Comparison of ENCODE assay signal across 9 cellular contexts in the genomic region with DNA sequence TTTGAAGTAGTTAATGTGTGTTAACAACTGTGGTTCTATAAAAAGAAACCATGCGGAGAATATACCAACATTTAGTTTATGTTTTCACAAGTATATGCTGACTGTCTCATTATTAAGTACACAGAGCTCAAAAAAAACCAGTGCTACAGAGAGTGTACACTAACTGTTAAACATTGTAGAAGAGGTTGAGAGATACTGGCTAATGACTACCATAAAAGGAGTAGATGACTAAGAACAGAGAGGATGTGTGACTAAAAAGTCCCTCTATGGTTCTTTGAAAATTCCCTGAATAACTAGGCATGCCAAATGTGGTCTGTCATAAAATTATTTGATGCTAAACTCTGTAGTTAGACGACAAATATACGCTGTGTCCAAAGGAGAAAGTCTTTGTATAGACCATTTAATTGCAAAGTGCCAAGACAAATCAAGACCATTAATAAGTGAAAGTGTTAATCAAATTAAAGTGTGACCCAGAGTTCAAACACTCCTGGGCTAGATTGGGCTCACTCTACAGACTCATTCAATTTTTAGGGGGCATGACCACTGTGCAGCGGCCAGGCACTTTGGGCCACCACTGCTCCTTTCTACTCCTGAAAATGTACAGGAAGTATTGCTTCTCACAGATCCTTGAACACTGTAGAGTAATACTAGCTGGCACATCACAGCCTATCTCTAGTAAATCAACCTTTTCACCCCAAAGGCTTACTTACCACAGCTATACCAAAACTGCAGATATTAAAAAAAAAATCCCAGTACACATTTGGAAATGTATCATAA. TPM values are rescaled to one million over a fixed set of nuclear protein-coding genes. Genes with fewer than 3 reads are reported as not detected.
DNase-seq lines count a peak whose midpoint lies in the region; ATAC-seq lines count a peak whose summit lies in the region.
"Had no signal": no experiment of that assay in that cellular context is flagged by ENCODE, and none has a peak within 500 bp of the region (broad histone marks: within the 10 kb centered on the region; RNA-seq: fewer than 3 reads in every experiment).

No MANE protein-coding gene starts in this region.

- POLR2A ChIA-PET in CD4-positive, alpha-beta memory T cell (lab: Charles Lee; ENCODE audit: partially characterized antibody): interaction anchor here (1.4 kb wide), 1 partner anchor 45 kb away, joined by 5 read pairs; the partner anchor contains the start of gene SERTAD2

- H3K27ac ChIP-seq in CD4-positive, alpha-beta memory T cell (ENCODE audit: low read depth, low read length): no peak overlapping the region
- H3K27ac ChIP-seq: KMS-11 had no signal

- ATAC-seq in GM19372 (IDR thresholded peaks at IDR 0.05; ENCODE audit: low read depth, unreplicated experiment): peak; percentile 81
- ATAC-seq in HG03342 (IDR thresholded peaks at IDR 0.05; ENCODE audit: unreplicated experiment): peak; percentile 87

- no peaks in the 10 kb centered on the region for H3K36me3 ChIP-seq in CD4-positive, alpha-beta memory T cell (ENCODE audit: insufficient read depth, low read length)
- no peaks in the 10 kb centered on the region for H3K36me3 ChIP-seq in HAP-1 (replicated peaks)

- no peaks in the 10 kb centered on the region for H3K9me3 Mint-ChIP-seq in CD4-positive, alpha-beta memory T cell

- peaks cover 36% of the 10 kb centered on the region for H3K4me1 ChIP-seq in CD4-positive, alpha-beta memory T cell (ENCODE audit: insufficient read depth, low read length)
- no peaks in the 10 kb centered on the region for H3K4me1 ChIP-seq in HAP-1

- no peaks in the 10 kb centered on the region for H3K27me3 ChIP-seq in CD4-positive, alpha-beta memory T cell (ENCODE audit: insufficient read depth, low read length)
- no peaks in the 10 kb centered on the region for H3K27me3 ChIP-seq in HAP-1 (ENCODE audit: low read depth)

- intact Hi-C loops in CD4-positive, alpha-beta memory T cell (cut with micrococcal nuclease): loop anchor here (1.0 to 5.0 kb wide), 3 partner anchors 44 to 68 kb away; no protein-coding TSS in a partner anchor

- CTCF ChIA-PET in CD4-positive, alpha-beta memory T cell (lab: Charles Lee; ENCODE audit: partially characterized antibody): interaction anchor here (0.5 to 2.8 kb wide), 3 partner anchors 45 to 52 kb away, joined by 3 to 10 read pairs (median 3); partner anchors contain the start of gene SERTAD2

- no peak overlapping the region for H3K4me3 ChIP-seq in CD4-positive, alpha-beta memory T cell (ENCODE audit: low read length in 2 of 2)
- no peak overlapping the region for H3K4me3 ChIP-seq in HAP-1

- in situ Hi-C loops in HAP-1 (cut with MboI; ENCODE audit: low sequenced_read_pairs): no loop called here

- DNase-seq in CD4-positive, alpha-beta memory T cell: no peak
- DNase-seq in amniotic epithelial cell (ENCODE audit: low read depth): peak; percentile 85
- DNase-seq in pulmonary artery endothelial cell (ENCODE audit: low read depth, low spot score): peak; percentile 67
- DNase-seq in NCI-H526 (lab: John Stamatoyannopoulos, UW): no peak
- no peak for DNase-seq in GDM1 (lab: John Stamatoyannopoulos, UW)
- DNase-seq in HAP-1 (ENCODE audit: low spot score in 2 of 2): no peak

- H3K4me1 Mint-ChIP-seq in CD4-positive, alpha-beta memory T cell: peaks cover 21 to 41% (median 30%) of the 10 kb centered on the region in 4 donors

- H3K27ac Mint-ChIP-seq in CD4-positive, alpha-beta memory T cell: peak overlapping the region in 3 of 7 donors; percentile 2 to 34 (median 22)

- no peaks in the 10 kb centered on the region for H3K27me3 Mint-ChIP-seq in CD4-positive, alpha-beta memory T cell

- H3K36me3 Mint-ChIP-seq in CD4-positive, alpha-beta memory T cell: no peaks in the 10 kb centered on the region

- H3K9me3 ChIP-seq in CD4-positive, alpha-beta memory T cell (ENCODE audit: control insufficient read depth in 1 of 2, low read length in 2 of 2): no peaks in the 10 kb centered on the region
- no peaks in the 10 kb centered on the region for H3K9me3 ChIP-seq in HAP-1

- H3K4me3 Mint-ChIP-seq in CD4-positive, alpha-beta memory T cell: peak overlapping the region in 5 of 8 donors; percentile 9 to 53 (median 22)

RNA-seq across cellular contexts. Expression of gene SERTAD2, which starts 45.1 kb away (rescaled TPM):
- total RNA-seq in CD4-positive, alpha-beta memory T cell: 10 to 100 TPM; 23.5 to 24.6 TPM
- polyA plus RNA-seq in CD4-positive, alpha-beta memory T cell: 1 to 10 TPM; 2.6 to 5.5 TPM
- 3.0 and 3.7 TPM in 2 replicates for total RNA-seq in pulmonary artery endothelial cell

Comparison
In these comparisons a context has a peak if more than half of its experiments do, and no peak if none do; other contexts are left out.
1. DNase-seq: peak in amniotic epithelial cell (single experiment) and pulmonary artery endothelial cell (single experiment); none in CD4-positive, alpha-beta memory T cell (0 of 5), NCI-H526 (0 of 2), GDM1 (single experiment) and HAP-1 (0 of 2).